In the genomic region with DNA sequence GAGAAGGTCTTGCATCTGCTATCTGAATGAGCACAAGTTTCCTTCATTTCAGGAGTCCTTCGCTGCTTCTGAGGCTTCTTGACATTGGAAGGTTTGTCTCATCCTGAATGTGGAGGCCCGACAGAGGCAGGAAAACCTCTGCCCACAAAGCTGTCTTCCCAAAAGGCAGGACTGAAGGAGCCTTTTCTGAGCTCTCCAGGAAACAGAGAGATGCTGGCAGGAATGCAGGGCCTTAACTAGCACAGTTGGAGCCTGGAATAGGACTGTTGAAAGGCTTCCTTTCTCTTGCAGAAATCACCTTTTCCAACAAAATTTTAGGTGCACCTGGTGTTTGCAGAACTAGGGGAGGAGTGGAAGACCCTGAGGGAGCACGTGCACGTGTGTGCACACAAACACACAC, we compare ENCODE assay signal across 19 cellular contexts.
"Had no signal": no experiment of that assay in that cellular context is flagged by ENCODE, and none has a peak within 500 bp of the region (broad histone marks: within the 10 kb centered on the region; RNA-seq: fewer than 3 reads in every experiment).

No MANE protein-coding gene starts in this region.

- H3K4me2 ChIP-seq: SK-N-SH had no signal

- DNase-seq: KBM-7, NCI-H1092 treated with DMSO at 0.1 percent for 48 hours, NCI-H1436, NCI-H187, NCI-H2029, NCI-H2081 treated with DMSO at 0.1 percent for 48 hours, NCI-H2171, NCI-H226, NCI-H446, NCI-H510A, NCI-H524 treated with DMSO at 0.1 percent for 48 hours, NCI-H69, NCI-H774, PC-3, SHP77, SK-N-SH had no signal

- H3K27ac ChIP-seq: HL-60, RWPE1 had no signal

- ATAC-seq: Panc1, PC-3 had no signal

- H3K9ac ChIP-seq: SK-N-SH had no signal

- H3K9me2 ChIP-seq: SK-N-SH had no signal

- H3K9me3 ChIP-seq: SK-N-SH had no signal
